Comparison of ENCODE assay signal across 8 cellular contexts in the genomic region with DNA sequence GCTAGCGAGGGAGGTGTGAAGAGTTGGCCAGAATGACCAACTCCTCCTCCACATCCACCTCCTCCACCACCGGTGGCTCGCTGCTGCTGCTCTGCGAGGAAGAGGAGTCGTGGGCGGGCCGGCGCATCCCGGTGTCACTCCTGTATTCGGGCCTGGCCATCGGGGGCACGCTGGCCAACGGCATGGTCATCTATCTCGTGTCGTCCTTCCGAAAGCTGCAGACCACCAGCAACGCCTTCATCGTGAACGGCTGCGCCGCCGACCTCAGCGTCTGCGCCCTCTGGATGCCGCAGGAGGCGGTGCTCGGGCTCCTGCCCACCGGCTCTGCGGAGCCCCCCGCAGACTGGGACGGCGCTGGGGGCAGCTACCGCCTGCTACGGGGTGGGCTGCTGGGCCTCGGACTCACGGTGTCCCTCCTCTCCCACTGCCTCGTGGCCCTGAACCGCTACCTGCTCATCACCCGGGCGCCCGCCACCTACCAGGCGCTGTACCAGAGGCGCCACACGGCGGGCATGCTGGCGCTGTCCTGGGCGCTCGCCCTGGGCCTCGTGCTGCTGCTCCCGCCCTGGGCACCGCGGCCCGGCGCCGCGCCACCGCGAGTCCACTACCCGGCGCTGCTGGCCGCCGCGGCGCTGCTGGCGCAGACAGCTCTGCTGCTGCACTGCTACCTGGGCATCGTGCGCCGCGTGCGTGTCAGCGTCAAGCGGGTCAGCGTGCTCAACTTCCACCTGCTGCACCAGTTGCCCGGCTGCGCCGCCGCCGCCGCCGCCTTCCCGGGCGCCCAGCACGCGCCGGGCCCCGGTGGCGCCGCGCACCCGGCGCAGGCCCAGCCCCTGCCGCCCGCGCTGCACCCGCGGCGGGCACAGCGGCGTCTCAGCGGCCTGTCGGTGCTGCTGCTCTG. TPM values are rescaled to one million over a fixed set of nuclear protein-coding genes. Genes with fewer than 3 reads are reported as not detected.
DNase-seq lines count a peak whose midpoint lies in the region; ATAC-seq and TF ChIP-seq lines count a peak whose summit lies in the region.

No MANE protein-coding gene starts in this region.

- H3K4me3 Mint-ChIP-seq in endodermal cell: peak overlapping the region; percentile 40

- H3K9me3 ChIP-seq in BE2C (no peaks in the 10 kb centered on the region), endodermal cell (ENCODE audit: control insufficient read depth, low read length) (peaks cover 3% of the 10 kb centered on the region), mucosa of rectum (ENCODE audit: control insufficient read depth in 2 of 2, low read length in 2 of 2) (no peaks in the 10 kb centered on the region), tibial artery (no peaks in the 10 kb centered on the region)

- H3K9ac ChIP-seq in endodermal cell (ENCODE audit: extremely low read depth, low read length, poor library complexity, severe bottlenecking): no peak overlapping the region
- no peak overlapping the region for H3K9ac ChIP-seq in mucosa of rectum (ENCODE audit: low read depth in 1 of 2, low read length in 2 of 2)

- DNase-seq in BE2C (peak; percentile 35), HFF-Myc (ENCODE audit: extremely low read depth, low read depth) (no peak), endodermal cell (peak; percentile 83), tibial artery (no peak), putamen (ENCODE audit: low spot score) (no peak)
- DNase-seq in activated CD4-positive, CD25-positive, alpha-beta regulatory T cell treated with anti-CD3 and anti-CD28 coated beads, Interleukin-2, amount 50 U/mL, for 72 hours: peak; percentile 43

- intact Hi-C loops in tibial artery (cut with DNase I; ENCODE audit: low total_unique reads): no loop called here

- no peaks in the 10 kb centered on the region for H3K9me3 Mint-ChIP-seq in endodermal cell

- no peak overlapping the region for H3K27ac Mint-ChIP-seq in endodermal cell

- H3K4me1 ChIP-seq in BE2C (no peaks in the 10 kb centered on the region), endodermal cell (ENCODE audit: control insufficient read depth, insufficient read depth, low read length) (no peaks in the 10 kb centered on the region), mucosa of rectum (ENCODE audit: control insufficient read depth in 2 of 2, insufficient read depth in 2 of 2, low read length in 2 of 2) (peaks cover 3 to 6% of the 10 kb centered on the region in 2 donors), tibial artery (peaks cover 0 to 22% (median 15%) of the 10 kb centered on the region in 4 donors)

- 1 to 3% methylated on average over 21 to 101 of the region's 101 CpGs for WGBS in endodermal cell (ENCODE audit: insufficient coverage in 1 of 2, insufficient read length in 1 of 2), 2 experiments

- no peak for ATAC-seq in HG03139 (IDR thresholded peaks at IDR 0.05; ENCODE audit: unreplicated experiment)

- no peaks in the 10 kb centered on the region for H3K36me3 Mint-ChIP-seq in endodermal cell (ENCODE audit: low read depth)

- TF ChIP-seq CTCF in BE2C (IDR thresholded peaks at IDR 0.05; ENCODE audit: low read depth, low read length) (peak; percentile 23), HFF-Myc (IDR thresholded peaks at IDR 0.05; ENCODE audit: low read depth, low read length, missing control alignments) (peak; percentile 13), endodermal cell (conservative IDR thresholded peaks at IDR 0.05) (peak; percentile 61), tibial artery (IDR thresholded peaks at IDR 0.05) (peak in 1 of 2 experiments; percentile 8)

- H3K27ac ChIP-seq in endodermal cell (ENCODE audit: low read depth, low read length) (no peak overlapping the region), mucosa of rectum (ENCODE audit: low read depth in 2 of 2, low read length in 2 of 2) (no peak overlapping the region), tibial artery (no peak overlapping the region)

- H3K27me3 Mint-ChIP-seq in endodermal cell (ENCODE audit: insufficient read depth): peaks cover 82% of the 10 kb centered on the region

- H3K4me3 ChIP-seq in BE2C (ENCODE audit: low read depth, low read length) (peak overlapping the region; percentile 46), HFF-Myc (replicated peaks; ENCODE audit: low read depth, low read length) (peak overlapping the region; percentile 22), endodermal cell (ENCODE audit: low read length) (peak overlapping the region; percentile 62), mucosa of rectum (ENCODE audit: low read length in 2 of 2) (peak overlapping the region; percentile 47 to 61), tibial artery (peak overlapping the region; percentile 38 to 57)

- no peaks in the 10 kb centered on the region for H3K4me1 Mint-ChIP-seq in endodermal cell

- H3K27me3 ChIP-seq in BE2C (peaks cover 67% of the 10 kb centered on the region), endodermal cell (ENCODE audit: control insufficient read depth, insufficient read depth, low read length, poor library complexity, severe bottlenecking) (peaks cover 82% of the 10 kb centered on the region), mucosa of rectum (ENCODE audit: control insufficient read depth in 2 of 2, insufficient read depth in 2 of 2, low read length in 2 of 2) (peaks cover 34 to 39% of the 10 kb centered on the region in 2 donors), tibial artery (peaks cover 0 to 29% of the 10 kb centered on the region in 2 donors)

- H3K36me3 ChIP-seq in BE2C: no peaks in the 10 kb centered on the region
- no peaks in the 10 kb centered on the region for H3K36me3 ChIP-seq in endodermal cell (ENCODE audit: control insufficient read depth, insufficient read depth, low read length)
- H3K36me3 ChIP-seq in mucosa of rectum (ENCODE audit: control insufficient read depth in 2 of 2, insufficient read depth in 2 of 2, low read length in 2 of 2): no peaks in the 10 kb centered on the region
- no peaks in the 10 kb centered on the region for H3K36me3 ChIP-seq in tibial artery

RNA-seq across cellular contexts. Expression of a gene that starts 1.2 kb away (rescaled TPM):
- not detected for polyA plus RNA-seq in BE2C (2012; ENCODE audit: insufficient read depth, insufficient read length, low read depth)
- not detected for total RNA-seq in endodermal cell
- polyA plus RNA-seq in endodermal cell (2013, experiment 1 of 2): not detected
- polyA plus RNA-seq in endodermal cell (2013, experiment 2 of 2): not detected

Comparison
In these comparisons a context has a peak if more than half of its experiments do, and no peak if none do; other contexts are left out.
1. DNase-seq: peak in BE2C (single experiment), activated CD4-positive, CD25-positive, alpha-beta regulatory T cell treated with anti-CD3 and anti-CD28 coated beads, Interleukin-2, amount 50 U/mL, for 72 hours (single experiment) and endodermal cell (single experiment); none in HFF-Myc (single experiment), tibial artery (0 of 2) and putamen (single experiment).
2. Peak in every context shown above with its lines, with median percentiles within 50 percentile points of each other: H3K4me3 ChIP-seq.